In genomic region chr15:50145451-50145872, GRCh38 we compare ENCODE assay signal across 8 cellular contexts. TPM values are rescaled to one million over a fixed set of nuclear protein-coding genes. Genes with fewer than 3 reads are reported as not detected.
DNase-seq lines count a peak whose midpoint lies in the region; ATAC-seq, FAIRE-seq and TF ChIP-seq lines count a peak whose summit lies in the region.

No MANE protein-coding gene starts in this region.

- intact Hi-C loops in HCT116 (cut with micrococcal nuclease): loop anchor here (1.0 to 10.0 kb wide), 5 partner anchors 141 to 1787 kb away; no protein-coding TSS in a partner anchor
- intact Hi-C loops in gastrocnemius medialis (cut with DNase I; ENCODE audit: low total_unique reads): loop anchor here (1.0 to 5.0 kb wide), 3 partner anchors 762 to 1283 kb away; partner anchors contain the start of gene AP4E1

- peaks cover 2 to 23% of the 10 kb centered on the region in 2 experiments; a peak in 3 of 4 replicates for H3K4me1 ChIP-seq in HCT116 (ENCODE audit: control insufficient read depth in 1 of 2, insufficient read depth in 2 of 2, low read length in 2 of 2)
- no peaks in the 10 kb centered on the region for H3K4me1 ChIP-seq in astrocyte (ENCODE audit: insufficient read depth, low read length)
- H3K4me1 ChIP-seq in gastrocnemius medialis: no peaks in the 10 kb centered on the region

- 0 out of 2 replicates have a peak overlapping the region, but pooled peaks have one; percentile 18 for H3K4me2 ChIP-seq in HCT116 (ENCODE audit: low read length)
- H3K4me2 ChIP-seq in astrocyte (ENCODE audit: low read length): no peak overlapping the region

- no peaks in the 10 kb centered on the region for H3K9me2 ChIP-seq in HCT116 (ENCODE audit: insufficient read depth)

- no peaks in the 10 kb centered on the region for H4K20me1 ChIP-seq in HCT116 (ENCODE audit: insufficient read depth)
- no peaks in the 10 kb centered on the region for H4K20me1 ChIP-seq in astrocyte (ENCODE audit: insufficient read depth, low read length)

- TF ChIP-seq POLR2A in HCT116 (IDR thresholded peaks at IDR 0.05; ENCODE audit: borderline replicate concordance, extremely low read depth, insufficient read depth, insufficient read length) (no peak), gastrocnemius medialis (IDR thresholded peaks at IDR 0.05) (no peak)

- CTCF ChIA-PET in HCT116 (lab: Charles Lee): interaction anchor here (0.6 to 2.1 kb wide), 20 partner anchors 10 to 1809 kb away, joined by 3 to 24 read pairs (median 4); partner anchors contain the start of gene ATP8B4

- H3K9me3 ChIP-seq in HCT116 (ENCODE audit: control insufficient read depth in 1 of 2, insufficient read depth in 1 of 2, low read depth in 1 of 2, low read length in 2 of 2) (no peaks in the 10 kb centered on the region), astrocyte (ENCODE audit: insufficient read depth, low read depth, low read length) (no peaks in the 10 kb centered on the region), gastrocnemius medialis (no peaks in the 10 kb centered on the region)

- H3K36me3 ChIP-seq in HCT116 (ENCODE audit: control insufficient read depth in 1 of 2, insufficient read depth in 2 of 2, low read length in 2 of 2) (no peaks in the 10 kb centered on the region), astrocyte (ENCODE audit: insufficient read depth, low read length) (no peaks in the 10 kb centered on the region), gastrocnemius medialis (no peaks in the 10 kb centered on the region)

- POLR2A ChIA-PET in HCT116 (lab: Charles Lee): no interaction called here

- in situ Hi-C loops in gastrocnemius medialis (cut with MboI; ENCODE audit: low sequenced_read_pairs in 4 of 4): loop anchor here in 3 of 4 donors (10.0 to 25.0 kb wide), 4 partner anchors 908 to 1283 kb away; no protein-coding TSS in a partner anchor

- H2AFZ ChIP-seq in HCT116 (ENCODE audit: low read depth, low read length, poor library complexity, severe bottlenecking): peak overlapping the region; percentile 73
- no peak overlapping the region for H2AFZ ChIP-seq in astrocyte (ENCODE audit: low read depth, low read length)

- H3K27ac ChIP-seq in HCT116 (ENCODE audit: low read depth, low read length): no peak overlapping the region
- H3K27ac ChIP-seq in astrocyte (ENCODE audit: low read depth, low read length): no peak overlapping the region
- H3K27ac ChIP-seq in gastrocnemius medialis: no peak overlapping the region

- TF ChIP-seq RAD21 in HCT116 (IDR thresholded peaks at IDR 0.05; ENCODE audit: low read depth): peak; percentile 75

- H3K36me3 Mint-ChIP-seq in astrocyte (ENCODE audit: low read depth, unreplicated experiment): no peaks in the 10 kb centered on the region

- H3K4me3 Mint-ChIP-seq in astrocyte (ENCODE audit: unreplicated experiment): no peak overlapping the region

- H3K27ac Mint-ChIP-seq in astrocyte (ENCODE audit: unreplicated experiment): no peak overlapping the region

- H3K4me3 ChIP-seq in HCT116 (replicated peaks in 1 of 2; ENCODE audit: low read depth in 1 of 2, low read length in 2 of 2) (no peak overlapping the region), astrocyte (ENCODE audit: insufficient read depth, low read depth, low read length) (no peak overlapping the region), gastrocnemius medialis (no peak overlapping the region)

- TF ChIP-seq CTCF in HCT116 (IDR thresholded peaks at IDR 0.05 in 2 of 3, conservative IDR thresholded peaks at IDR 0.05 in 1 of 3; ENCODE audit: borderline replicate concordance in 1 of 3, insufficient read depth in 1 of 3, low read depth in 2 of 3, low read length in 2 of 3): peak; percentile 17 to 61 (median 51); a peak in 3 of 6 replicates
- TF ChIP-seq CTCF in astrocyte (IDR thresholded peaks at IDR 0.05; ENCODE audit: insufficient read depth, low read depth, low read length): peak; percentile 45
- peak; percentile 30 to 62 (median 60) for TF ChIP-seq CTCF in gastrocnemius medialis (IDR thresholded peaks at IDR 0.05 in 4 of 5, conservative IDR thresholded peaks at IDR 0.05 in 1 of 5)

- peak; percentile 81 for FAIRE-seq in astrocyte (lab: Jason Lieb, UNC)

- H3K9ac ChIP-seq in HCT116 (ENCODE audit: low read length): no peak overlapping the region
- H3K9ac ChIP-seq in astrocyte (ENCODE audit: low read length): no peak overlapping the region

- RAD21 ChIA-PET in HCT116 (lab: Charles Lee; ENCODE audit: low non-redundant PET in 1 of 2, low total read pairs in 2 of 2, uncharacterized antibody in 2 of 2, unreplicated experiment in 2 of 2): interaction anchor here (0.6 to 1.2 kb wide), 6 partner anchors 171 to 1284 kb away, joined by 3 to 4 read pairs (median 4); partner anchors contain the start of gene EID1 (in 1 of the 2)

- BruUV-seq in HCT116 (replicated peaks; lab: Mats Ljungman, UMichigan): no TSS peak

- H3K9me3 Mint-ChIP-seq in astrocyte (ENCODE audit: unreplicated experiment): peaks cover 3% of the 10 kb centered on the region

- DNase-seq in D341Med (ENCODE audit: low spot score) (peak; percentile 60), HCT116 (ENCODE audit: low read depth, low spot score) (peak; percentile 71), NCI-H2171 treated with DMSO at 0.1 percent for 48 hours (lab: John Stamatoyannopoulos, UW) (peak; percentile 86), astrocyte (ENCODE audit: low read depth) (peak; percentile 66), hepatic stellate cell (ENCODE audit: low spot score) (peak; percentile 54), gastrocnemius medialis (no peak)
- DNase-seq in activated CD4-positive, alpha-beta T cell treated with anti-CD3 and anti-CD28 coated beads for 48 hours: no peak

- H3K79me2 ChIP-seq in HCT116 (ENCODE audit: insufficient read depth, low read length) (no peaks in the 10 kb centered on the region), astrocyte (ENCODE audit: insufficient read depth, low read length) (no peaks in the 10 kb centered on the region)

- no peaks in the 10 kb centered on the region for H3K4me1 Mint-ChIP-seq in astrocyte (ENCODE audit: low read depth, unreplicated experiment)

- H3K27me3 ChIP-seq in HCT116 (ENCODE audit: insufficient read depth, low read length): no peaks in the 10 kb centered on the region
- H3K27me3 ChIP-seq in astrocyte (ENCODE audit: insufficient read depth, low read length): no peaks in the 10 kb centered on the region
- no peaks in the 10 kb centered on the region for H3K27me3 ChIP-seq in gastrocnemius medialis

- peak; percentile 81 for ATAC-seq in HCT116
- ATAC-seq in gastrocnemius medialis: peak; percentile 65 to 76
- ATAC-seq in GM18873 (IDR thresholded peaks at IDR 0.05; ENCODE audit: low FRiP score, unreplicated experiment): no peak

- H3K27me3 Mint-ChIP-seq in astrocyte (ENCODE audit: low read depth, unreplicated experiment): no peaks in the 10 kb centered on the region

TF ChIP-seq in HCT116, 20 proteins besides CTCF, POLR2A, EP300 and RAD21:
- TF ChIP-seq JUND (IDR thresholded peaks at IDR 0.05): 0 out of 2 replicates have a peak, but pooled peaks have one; percentile 21
- TF ChIP-seq FOSL1 (IDR thresholded peaks at IDR 0.05; ENCODE audit: low read depth): peak; percentile 50
- TF ChIP-seq EGR1 (IDR thresholded peaks at IDR 0.05; ENCODE audit: low read depth): no peak

RNA-seq across cellular contexts. Expression of gene ATP8B4, which starts 26.4 kb away (rescaled TPM):
- total RNA-seq in HCT116 (2021; ENCODE audit: unreplicated experiment): 0.25 TPM
- 0.12 and 0.26 TPM in 2 replicates for polyA plus RNA-seq in HCT116 (2012)
- 0.23 and 0.31 TPM in 2 replicates for total RNA-seq in astrocyte
- 1 to 10 TPM; 1.7 to 3.4 (median 2.4) TPM for total RNA-seq in gastrocnemius medialis

RNA-seq across cellular contexts. Expression of gene SLC27A2, which starts 36.5 kb away (rescaled TPM):
- 14.0 TPM for total RNA-seq in HCT116 (2021; ENCODE audit: unreplicated experiment)
- 10.8 and 12.0 TPM in 2 replicates for polyA plus RNA-seq in HCT116 (2012)
- 0.82 TPM in 1 of 2 replicates, not detected in the other for total RNA-seq in astrocyte
- total RNA-seq in gastrocnemius medialis: under 1 TPM in 3 of 4 donors, not detected in 1; 0.29 to 0.69 (median 0.46) TPM

Comparison
In these comparisons a context has a peak if more than half of its experiments do, and no peak if none do; other contexts are left out.
1. DNase-seq: peak in D341Med (single experiment), HCT116 (single experiment), NCI-H2171 treated with DMSO at 0.1 percent for 48 hours (single experiment), astrocyte (single experiment) and hepatic stellate cell (single experiment); none in gastrocnemius medialis (0 of 2) and activated CD4-positive, alpha-beta T cell treated with anti-CD3 and anti-CD28 coated beads for 48 hours (single experiment).
2. Peak in every context shown above with its lines, with median percentiles within 50 percentile points of each other: CTCF ChIP-seq.